In the genomic region with DNA sequence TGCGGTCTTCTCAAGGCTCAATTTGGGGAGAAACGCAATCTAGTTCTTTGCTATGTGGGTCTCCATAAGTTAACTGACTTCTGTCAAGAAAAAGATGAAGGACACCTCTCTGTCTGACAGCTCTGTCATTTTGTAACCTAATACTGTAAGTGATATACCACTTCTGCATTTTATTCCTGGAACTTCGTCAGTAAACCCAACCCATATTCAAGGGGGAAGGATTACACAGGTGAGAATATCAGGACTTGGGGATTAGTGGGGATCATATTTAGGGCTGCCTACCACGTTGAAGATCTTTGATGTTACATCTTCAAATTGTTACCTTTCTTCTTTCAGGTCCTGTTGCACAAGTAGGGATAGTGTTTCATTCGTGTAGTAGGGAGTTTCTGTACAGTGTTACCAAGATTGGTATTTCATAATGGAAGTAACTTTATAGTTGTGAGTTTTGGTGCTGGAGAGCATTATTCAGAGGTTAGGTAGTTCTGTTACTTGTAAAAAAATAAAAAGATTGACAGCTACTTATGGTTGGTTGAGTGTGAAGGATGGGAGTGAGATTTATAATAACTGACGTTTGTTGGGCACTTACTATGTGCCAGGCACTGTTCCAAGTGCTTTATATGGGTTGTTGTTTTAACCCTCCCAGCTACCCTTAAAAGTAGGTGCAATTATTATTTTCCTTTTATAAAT, we compare ENCODE assay signal across 8 cellular contexts. TPM values are rescaled to one million over a fixed set of nuclear protein-coding genes. Genes with fewer than 3 reads are reported as not detected.
DNase-seq lines count a peak whose midpoint lies in the region; ATAC-seq lines count a peak whose summit lies in the region.

No MANE protein-coding gene starts in this region.

- CTCF ChIA-PET in T-cell (lab: Charles Lee): interaction anchor here in 1 of 2 donors (1.2 kb wide), 1 partner anchor 463 kb away, joined by 3 read pairs; the partner anchor contains the start of gene PELI2

- intact Hi-C loops in right cardiac atrium (cut with DNase I): no loop called here
- intact Hi-C loops in left cardiac atrium (cut with DNase I): no loop called here

- no peaks in the 10 kb centered on the region for H3K27me3 Mint-ChIP-seq in T-cell

- H3K27me3 ChIP-seq in right cardiac atrium (ENCODE audit: control insufficient read depth, insufficient read depth) (no peaks in the 10 kb centered on the region), iPS-20b (ENCODE audit: insufficient read depth, low read length) (no peaks in the 10 kb centered on the region)

- H3K9ac ChIP-seq in iPS-20b (ENCODE audit: low read depth, low read length): peak overlapping the region; percentile 99; the same call in 1 of the 2 replicates

- peak overlapping the region; percentile 94 for H3K4me3 ChIP-seq in right cardiac atrium (ENCODE audit: low read length)
- peak overlapping the region; percentile 89 for H3K4me3 ChIP-seq in iPS-20b (ENCODE audit: low read length)
- peak overlapping the region; percentile 95 for H3K4me3 ChIP-seq in urinary bladder (ENCODE audit: low read depth, low read length)

- ATAC-seq in right cardiac atrium: no peak
- no peak for ATAC-seq in left cardiac atrium
- no peak for ATAC-seq in T-cell (replicated peaks in 1 of 4)
- ATAC-seq in HG03095 (IDR thresholded peaks at IDR 0.05; ENCODE audit: unreplicated experiment): no peak
- no peak for ATAC-seq in GM21447 (IDR thresholded peaks at IDR 0.05; ENCODE audit: unreplicated experiment)
- ATAC-seq in GM19467 (IDR thresholded peaks at IDR 0.05; ENCODE audit: unreplicated experiment): no peak

- H3K4me3 Mint-ChIP-seq in T-cell: peak overlapping the region; percentile 92 to 97 (median 94)

- POLR2A ChIA-PET in T-cell (lab: Charles Lee): interaction anchor here in 1 of 2 donors (0.5 kb wide), 1 partner anchor 686 kb away, joined by 6 read pairs; no protein-coding TSS in a partner anchor

- H3K27ac ChIP-seq in right cardiac atrium (ENCODE audit: low read length): no peak overlapping the region
- H3K27ac ChIP-seq in iPS-20b (ENCODE audit: low read length): no peak overlapping the region
- H3K27ac ChIP-seq in urinary bladder (ENCODE audit: low read depth): no peak overlapping the region

- H3K4me1 ChIP-seq in right cardiac atrium (ENCODE audit: control insufficient read depth, insufficient read depth, low read length) (peaks cover 2% of the 10 kb centered on the region), iPS-20b (ENCODE audit: insufficient read depth, low read length) (no peaks in the 10 kb centered on the region), urinary bladder (ENCODE audit: insufficient read depth) (peaks cover 1% of the 10 kb centered on the region)

- no peaks in the 10 kb centered on the region for H3K9me3 Mint-ChIP-seq in T-cell

- no peak for DNase-seq in right cardiac atrium
- DNase-seq in left cardiac atrium: no peak
- no peak for DNase-seq in T-cell

- H3K36me3 Mint-ChIP-seq in T-cell: peaks cover 11% of the 10 kb centered on the region

- H3K36me3 ChIP-seq in iPS-20b (ENCODE audit: insufficient read depth, low read depth, low read length): peaks cover 6% of the 10 kb centered on the region; the same call in 1 of the 2 replicates
- no peaks in the 10 kb centered on the region for H3K36me3 ChIP-seq in urinary bladder (ENCODE audit: insufficient read depth)

- 60% methylated on average over 6 of the region's 6 CpGs for WGBS in right cardiac atrium
- WGBS in urinary bladder: 57% methylated on average over 6 of the region's 6 CpGs

- no peaks in the 10 kb centered on the region for H3K9me3 ChIP-seq in right cardiac atrium (ENCODE audit: control insufficient read depth, low read length)
- no peaks in the 10 kb centered on the region for H3K9me3 ChIP-seq in iPS-20b (ENCODE audit: insufficient read depth, low read depth, low read length)

- peaks cover 48 to 59% (median 52%) of the 10 kb centered on the region in 3 donors for H3K4me1 Mint-ChIP-seq in T-cell

- peak overlapping the region in 1 of 2 donors; percentile 1 for H3K27ac Mint-ChIP-seq in T-cell

RNA-seq across cellular contexts. Expression of gene TMEM260, which starts 1.6 kb away (rescaled TPM):
- 1 to 10 TPM; 7.0 to 8.9 (median 8.1) TPM for total RNA-seq in right cardiac atrium
- polyA plus RNA-seq in right cardiac atrium: 3.5 TPM
- total RNA-seq in left cardiac atrium: 1 to 10 TPM; 5.1 to 8.8 TPM
- 10 to 100 TPM; 24.4 to 31.8 (median 27.0) TPM for total RNA-seq in T-cell
- 44.9 TPM for total RNA-seq in urinary bladder
- polyA plus RNA-seq in urinary bladder: 10.9 TPM
